19 cellular contexts compared by ENCODE assay signal in the genomic region with DNA sequence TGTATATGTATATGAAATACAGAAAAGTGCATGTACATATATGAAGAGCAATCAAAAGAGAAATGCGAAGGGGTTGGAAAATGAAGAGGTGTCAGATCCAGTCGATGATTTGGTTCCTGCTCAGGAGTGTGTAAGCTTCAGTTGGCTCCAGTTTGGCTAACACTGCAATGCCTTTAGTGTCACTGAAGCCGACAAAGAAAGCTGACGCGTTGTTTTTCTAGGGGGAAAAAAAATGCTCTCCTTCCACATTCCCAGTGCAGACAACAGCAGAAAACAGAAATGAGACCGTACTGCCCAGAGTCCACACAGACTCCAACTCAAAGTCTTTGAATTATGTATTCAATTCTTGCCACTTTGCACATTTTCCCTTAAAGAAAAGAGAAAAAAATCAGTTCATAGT.
DNase-seq lines count a peak whose midpoint lies in the region; ATAC-seq, FAIRE-seq and TF ChIP-seq lines count a peak whose summit lies in the region.
"Had no signal": no experiment of that assay in that cellular context is flagged by ENCODE, and none has a peak within 500 bp of the region (broad histone marks: within the 10 kb centered on the region; RNA-seq: fewer than 3 reads in every experiment).

No MANE protein-coding gene starts in this region.

- H3K27ac Mint-ChIP-seq in activated T-cell treated with anti-CD3 and anti-CD28 coated beads, Interleukin-2, amount 50 U/mL, for 72 hours = no peak overlapping the region
- H3K27ac Mint-ChIP-seq: CD4-positive, alpha-beta T cell had no signal

- H3K27ac ChIP-seq in A549 (no peak overlapping the region), IMR-90 (ENCODE audit: insufficient read depth, low read length) (no peak overlapping the region), fibroblast of lung (ENCODE audit: insufficient read depth, low read length) (no peak overlapping the region), neutrophil (peak overlapping the region; percentile 95)
- H3K27ac ChIP-seq: RWPE1, SJCRH30 had no signal

- H3K36me3 ChIP-seq in IMR-90 (ENCODE audit: control insufficient read depth, insufficient read depth, low read length) = no peaks in the 10 kb centered on the region
- no peaks in the 10 kb centered on the region for H3K36me3 ChIP-seq in fibroblast of lung (ENCODE audit: control insufficient read depth, insufficient read depth, low read length)
- H3K36me3 ChIP-seq in neutrophil = no peaks in the 10 kb centered on the region
- H3K36me3 ChIP-seq in H7 (replicated peaks; ENCODE audit: control insufficient read depth, insufficient read depth, low read length) = no peaks in the 10 kb centered on the region
- H3K36me3 ChIP-seq: SJCRH30 had no signal

- no peak overlapping the region for H2BK20ac ChIP-seq in IMR-90 (ENCODE audit: low read depth, low read length)

- no peak overlapping the region for H2AK9ac ChIP-seq in IMR-90 (replicated peaks; ENCODE audit: low read depth, low read length, poor library complexity)

- 88% methylated on average over 6 of the region's 6 CpGs for WGBS in A549 (ENCODE audit: missing lambda C conversion rate)
- no CpG with 5 or more reads among the region's 6 CpGs for WGBS in IMR-90 (ENCODE audit: extremely low coverage in 2 of 2, insufficient read length in 1 of 2), 2 experiments

- no peaks in the 10 kb centered on the region; a peak in 1 of 4 replicates for H3K79me1 ChIP-seq in IMR-90 (ENCODE audit: low read depth in 1 of 2, low read length in 2 of 2)

- TF ChIP-seq POLR2A in A549 (IDR thresholded peaks at IDR 0.05; ENCODE audit: low read length) (no peak), IMR-90 (IDR thresholded peaks at IDR 0.05; ENCODE audit: low read depth, low read length) (no peak)

- no peak overlapping the region for H3K4me2 ChIP-seq in A549
- no peak overlapping the region for H3K4me2 ChIP-seq in IMR-90 (ENCODE audit: low read depth, low read length)
- peak overlapping the region; percentile 23 for H3K4me2 ChIP-seq in fibroblast of lung (ENCODE audit: extremely low read depth, insufficient read depth, low read length)

- H3K23ac ChIP-seq in IMR-90 (ENCODE audit: low read depth, low read length) = no peak overlapping the region

- no peak for TF ChIP-seq EP300 in A549 (IDR thresholded peaks at IDR 0.05)

- H3K18ac ChIP-seq in IMR-90 (ENCODE audit: low read depth, low read length) = no peak overlapping the region

- H2AK5ac ChIP-seq in IMR-90 (ENCODE audit: low read depth, low read length) = no peak overlapping the region

- no peak overlapping the region for H4K91ac ChIP-seq in IMR-90 (ENCODE audit: insufficient read depth, low read depth, low read length)

- H3K9ac ChIP-seq in IMR-90 (ENCODE audit: low read depth, low read length) = no peak overlapping the region
- H3K9ac ChIP-seq in fibroblast of lung (ENCODE audit: insufficient read depth, low read length) = no peak overlapping the region

- no peak overlapping the region for H2BK5ac ChIP-seq in IMR-90 (ENCODE audit: low read depth, low read length, poor library complexity, severe bottlenecking)

- in situ Hi-C loops in IMR-90 (cut with MboI; ENCODE audit: low sequenced_read_pairs) (loop anchor here (10.0 kb wide), 1 partner anchor 155 kb away; the partner anchor contains the start of gene NHS), G401 (cut with HindIII; ENCODE audit: low sequenced_read_pairs) (no loop called here)

- POLR2A ChIA-PET in A549 (lab: Yijun Ruan, JAX) (no interaction called here), IMR-90 (lab: Charles Lee; ENCODE audit: unreplicated experiment) (no interaction called here)

- H2AFZ ChIP-seq in IMR-90 (replicated peaks; ENCODE audit: low read length, poor library complexity) (no peak overlapping the region), fibroblast of lung (ENCODE audit: low read length) (no peak overlapping the region)

- no peak overlapping the region for H4K5ac ChIP-seq in IMR-90 (ENCODE audit: low read depth, low read length)

- no peak overlapping the region for H2BK15ac ChIP-seq in IMR-90 (ENCODE audit: low read depth, low read length)

- H3K9me3 ChIP-seq in A549 (no peaks in the 10 kb centered on the region), IMR-90 (ENCODE audit: control insufficient read depth, insufficient read depth, low read length) (no peaks in the 10 kb centered on the region), fibroblast of lung (ENCODE audit: control insufficient read depth, insufficient read depth, low read depth, low read length) (no peaks in the 10 kb centered on the region), neutrophil (no peaks in the 10 kb centered on the region)
- H3K9me3 ChIP-seq: SJCRH30 had no signal

- H3K27me3 Mint-ChIP-seq in activated T-cell treated with anti-CD3 and anti-CD28 coated beads, Interleukin-2, amount 50 U/mL, for 72 hours (ENCODE audit: low read depth) = peaks cover 38% of the 10 kb centered on the region
- H3K27me3 Mint-ChIP-seq: CD4-positive, alpha-beta T cell had no signal

- CTCF ChIA-PET in A549 (lab: Yijun Ruan, JAX) (interaction anchor here (1.3 to 1.6 kb wide), 2 partner anchors 53 to 161 kb away, joined by 3 to 4 read pairs; no protein-coding TSS in a partner anchor), IMR-90 (lab: Yijun Ruan, JAX) (interaction anchor here (0.9 kb wide), 2 partner anchors 9 to 62 kb away, joined by 3 to 4 read pairs; no protein-coding TSS in a partner anchor)

- no peak overlapping the region for H3K4ac ChIP-seq in IMR-90 (ENCODE audit: low read depth, low read length)

- H3K14ac ChIP-seq in IMR-90 (replicated peaks; ENCODE audit: low read depth, low read length) = no peak overlapping the region

- H3K27me3 ChIP-seq in IMR-90 (ENCODE audit: control insufficient read depth, insufficient read depth, low read length) (no peaks in the 10 kb centered on the region; the same call in 1 of the 2 replicates), fibroblast of lung (ENCODE audit: control insufficient read depth, insufficient read depth, low read length) (no peaks in the 10 kb centered on the region), neutrophil (no peaks in the 10 kb centered on the region), H7 (ENCODE audit: control insufficient read depth, insufficient read depth, low read length) (no peaks in the 10 kb centered on the region)
- H3K27me3 ChIP-seq: SJCRH30 had no signal

- TF ChIP-seq RAD21 in A549 (conservative IDR thresholded peaks at IDR 0.05 in 1 of 2, IDR thresholded peaks at IDR 0.05 in 1 of 2) (no peak), IMR-90 (IDR thresholded peaks at IDR 0.05; ENCODE audit: low read length) (no peak)

- BruUV-seq in IMR-90 (replicated peaks; lab: Mats Ljungman, UMichigan) = no TSS peak

- H3K4me1 ChIP-seq in A549 (peaks cover 27% of the 10 kb centered on the region), IMR-90 (ENCODE audit: control insufficient read depth, insufficient read depth, low read length) (peaks cover 9% of the 10 kb centered on the region), fibroblast of lung (ENCODE audit: control insufficient read depth, extremely low read depth, insufficient read depth, low read length) (peaks cover 4% of the 10 kb centered on the region), neutrophil (ENCODE audit: control insufficient read depth in 1 of 2, insufficient read depth in 1 of 2, low read depth in 1 of 2, low read length in 1 of 2) (peaks cover 33 to 39% of the 10 kb centered on the region in 2 experiments)
- H3K4me1 ChIP-seq: SJCRH30 had no signal

- intact Hi-C loops in IMR-90 (cut with micrococcal nuclease) = loop anchor here (5.0 kb wide), 1 partner anchor 287 kb away; no protein-coding TSS in a partner anchor

- peaks cover 2% of the 10 kb centered on the region; the same call in 1 of the 2 replicates for H3K9me1 ChIP-seq in IMR-90 (ENCODE audit: insufficient read depth, low read length)

- no peak for DNase-seq in A549 (ENCODE audit: low read depth in 1 of 2, low spot score in 1 of 2)
- no peak for DNase-seq in IMR-90
- no peak for DNase-seq in fibroblast of lung (ENCODE audit: low read depth in 2 of 2)
- no peak for DNase-seq in H7
- DNase-seq in activated T-cell treated with anti-CD3 and anti-CD28 coated beads, Interleukin-2, amount 50 U/mL, for 72 hours = no peak
- DNase-seq in G401 (ENCODE audit: low spot score) = no peak
- DNase-seq: CD4-positive, alpha-beta T cell; NCI-H1417 treated with DMSO at 0.1 percent for 48 hours; NCI-H1930; NCI-H446; NCI-H748 treated with DMSO at 0.1 percent for 48 hours; OCI-M1; SJCRH30 had no signal

- ATAC-seq in A549 = no peak
- ATAC-seq in IMR-90 (ENCODE audit: low read depth) = no peak
- no peak for ATAC-seq in activated T-cell treated with anti-CD3 and anti-CD28 coated beads, Interleukin-2, amount 50 U/mL, for 72 hours (replicated peaks in 1 of 2)
- ATAC-seq in HG03521 (IDR thresholded peaks at IDR 0.05; ENCODE audit: unreplicated experiment) = no peak
- ATAC-seq: HCT116, K562 had no signal

- H3K79me2 ChIP-seq in fibroblast of lung (ENCODE audit: control insufficient read depth, insufficient read depth, low read length) = no peaks in the 10 kb centered on the region

- no peaks in the 10 kb centered on the region for H3K36me3 Mint-ChIP-seq in activated T-cell treated with anti-CD3 and anti-CD28 coated beads, Interleukin-2, amount 50 U/mL, for 72 hours (ENCODE audit: insufficient read depth in 2 of 2)

- TF ChIP-seq CTCF in A549 (IDR thresholded peaks at IDR 0.05) (no peak), IMR-90 (conservative IDR thresholded peaks at IDR 0.05; ENCODE audit: low read depth, low read length) (no peak), fibroblast of lung (conservative IDR thresholded peaks at IDR 0.05 in 1 of 2, IDR thresholded peaks at IDR 0.05 in 1 of 2; ENCODE audit: low read depth in 1 of 2, low read length in 2 of 2) (no peak), neutrophil (IDR thresholded peaks at IDR 0.05) (no peak)

- dilution Hi-C loops in IMR-90 (cut with HindIII; ENCODE audit: low sequenced_read_pairs, unreplicated experiment) = no loop called here

- no peaks in the 10 kb centered on the region for H4K20me1 ChIP-seq in IMR-90 (ENCODE audit: insufficient read depth, low read length)
- no peaks in the 10 kb centered on the region for H4K20me1 ChIP-seq in fibroblast of lung (ENCODE audit: control insufficient read depth, extremely low read depth, insufficient read depth, low read length)

- H2BK120ac ChIP-seq in IMR-90 (ENCODE audit: low read depth, low read length) = no peak overlapping the region

- no peak overlapping the region for H3K56ac ChIP-seq in IMR-90 (ENCODE audit: extremely low read depth, insufficient read depth, low read length)

- H4K8ac ChIP-seq in IMR-90 (ENCODE audit: low read depth in 2 of 2, low read length in 2 of 2) = no peak overlapping the region

- no peak overlapping the region for H3K4me3 Mint-ChIP-seq in activated T-cell treated with anti-CD3 and anti-CD28 coated beads, Interleukin-2, amount 50 U/mL, for 72 hours
- H3K4me3 Mint-ChIP-seq: CD4-positive, alpha-beta T cell had no signal

- peak; percentile 13 for FAIRE-seq in A549 (lab: Jason Lieb, UNC)
- FAIRE-seq: A204.1, K562 had no signal

- no peaks in the 10 kb centered on the region for H3K9me3 Mint-ChIP-seq in activated T-cell treated with anti-CD3 and anti-CD28 coated beads, Interleukin-2, amount 50 U/mL, for 72 hours
- H3K9me3 Mint-ChIP-seq: CD4-positive, alpha-beta T cell had no signal

- peaks cover 6% of the 10 kb centered on the region for H3K4me1 Mint-ChIP-seq in activated T-cell treated with anti-CD3 and anti-CD28 coated beads, Interleukin-2, amount 50 U/mL, for 72 hours (ENCODE audit: low read depth)

- H3K4me3 ChIP-seq in A549 = no peak overlapping the region
- no peak overlapping the region for H3K4me3 ChIP-seq in IMR-90 (ENCODE audit: insufficient read depth, low read depth, low read length)
- no peak overlapping the region for H3K4me3 ChIP-seq in fibroblast of lung (replicated peaks in 1 of 4; ENCODE audit: control extremely low read depth in 1 of 4, insufficient read depth in 1 of 4, low read depth in 3 of 4, low read length in 4 of 4)
- H3K4me3 ChIP-seq in neutrophil (ENCODE audit: low read depth in 1 of 2, low read length in 1 of 2) = no peak overlapping the region
- H3K4me3 ChIP-seq in H7 (ENCODE audit: insufficient read depth, low read depth, low read length) = no peak overlapping the region
- H3K4me3 ChIP-seq: K562, SJCRH30 had no signal
